ENCODE assay signal across 9 cellular contexts in the genomic region with DNA sequence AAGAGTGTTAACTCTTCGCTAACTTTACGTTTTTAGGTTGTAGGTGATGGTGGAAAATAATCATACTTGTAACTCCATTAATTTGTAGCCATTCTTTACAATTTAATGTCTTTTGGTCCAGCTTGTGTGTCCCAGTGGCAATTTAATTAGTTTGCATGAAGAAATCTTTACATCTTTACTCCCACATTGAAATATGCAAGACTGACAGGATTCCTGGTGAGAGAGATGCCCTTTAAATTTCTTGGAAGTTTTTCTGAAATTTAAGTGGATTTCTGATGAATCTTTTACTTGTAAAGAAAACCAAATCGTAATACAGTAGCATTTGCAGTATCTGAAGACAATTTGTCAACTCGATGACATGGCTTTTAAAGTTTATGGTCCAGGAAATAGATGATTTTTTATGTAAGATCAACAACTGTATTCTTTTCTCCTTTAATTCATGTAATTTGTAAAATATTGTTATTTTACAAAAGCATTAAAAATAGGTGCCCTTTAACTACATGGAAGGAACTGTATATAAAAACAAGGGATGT. TPM values are rescaled to one million over a fixed set of nuclear protein-coding genes. Genes with fewer than 3 reads are reported as not detected.
DNase-seq lines count a peak whose midpoint lies in the region; ATAC-seq and TF ChIP-seq lines count a peak whose summit lies in the region.
"Had no signal": no experiment of that assay in that cellular context is flagged by ENCODE, and none has a peak within 500 bp of the region (broad histone marks: within the 10 kb centered on the region; RNA-seq: fewer than 3 reads in every experiment).

No MANE protein-coding gene starts in this region.

- peaks cover 25 to 39% (median 30%) of the 10 kb centered on the region in 3 donors for H3K4me1 Mint-ChIP-seq in naive B cell

- H3K9me3 ChIP-seq in Loucy (ENCODE audit: insufficient read depth, low read depth, low read length), result no peaks in the 10 kb centered on the region

- no peaks in the 10 kb centered on the region for H3K27me3 Mint-ChIP-seq in naive B cell

- no peaks in the 10 kb centered on the region for H3K36me3 Mint-ChIP-seq in naive B cell

- H3F3A ChIP-seq in Loucy (ENCODE audit: low read depth), result no peaks in the 10 kb centered on the region

- H3K4me3 ChIP-seq in ACC112 (ENCODE audit: low read depth, low read length), result peak overlapping the region; percentile 84
- H3K4me3 ChIP-seq in Loucy (ENCODE audit: low read length, poor library complexity, severe bottlenecking), result peak overlapping the region; percentile 77

- H3K9ac ChIP-seq in Loucy (ENCODE audit: low read depth, low read length, poor library complexity, severe bottlenecking), result peak overlapping the region; percentile 75

- no peaks in the 10 kb centered on the region for H3K9me3 Mint-ChIP-seq in naive B cell

- peak overlapping the region; percentile 90 for H3K4me2 ChIP-seq in Loucy (ENCODE audit: low read depth, low read length, poor library complexity, severe bottlenecking)

- H3K27me3 ChIP-seq in ACC112 (ENCODE audit: insufficient read depth, low read length) (no peaks in the 10 kb centered on the region), Loucy (ENCODE audit: insufficient read depth, low read length, poor library complexity, severe bottlenecking) (no peaks in the 10 kb centered on the region)

- TF ChIP-seq CTCF in Loucy (conservative IDR thresholded peaks at IDR 0.05; ENCODE audit: low read length), result no peak

- DNase-seq in cerebellar cortex (ENCODE audit: low spot score) (peak; percentile 4), naive B cell (no peak), DMS79 treated with DMSO at 0.1 percent for 48 hours (lab: John Stamatoyannopoulos, UW) (no peak), DMS 273 (lab: John Stamatoyannopoulos, UW; ENCODE audit: unreplicated experiment) (no peak), NCI-H1092 treated with DMSO at 0.1 percent for 48 hours (lab: John Stamatoyannopoulos, UW) (no peak)
- DNase-seq: DMS79 had no signal

- H3K4me3 Mint-ChIP-seq in naive B cell, result peak overlapping the region in 6 of 8 donors; percentile 81 to 96 (median 87)

- H4K20me1 ChIP-seq in Loucy (ENCODE audit: insufficient read depth, low read length, poor library complexity, severe bottlenecking), result peaks cover 63% of the 10 kb centered on the region

- H3K36me3 ChIP-seq in ACC112 (ENCODE audit: insufficient read depth, low read length) (no peaks in the 10 kb centered on the region), Loucy (ENCODE audit: insufficient read depth, low read length) (no peaks in the 10 kb centered on the region)

- no peak overlapping the region for H3K27ac ChIP-seq in ACC112 (ENCODE audit: low read depth, low read length)

- H3K27ac Mint-ChIP-seq in naive B cell, result no peak overlapping the region

- H2AFZ ChIP-seq in ACC112 (ENCODE audit: low read length, unreplicated experiment) (no peak overlapping the region), Loucy (ENCODE audit: low read length) (no peak overlapping the region)

- H3K79me2 ChIP-seq in ACC112 (ENCODE audit: control insufficient read depth, insufficient read depth, low read length, unreplicated experiment), result peaks cover 3% of the 10 kb centered on the region
- H3K79me2 ChIP-seq in Loucy (ENCODE audit: insufficient read depth, low read length), result peaks cover 74% of the 10 kb centered on the region

- peaks cover 21% of the 10 kb centered on the region for H3K4me1 ChIP-seq in ACC112 (ENCODE audit: control insufficient read depth, insufficient read depth, low read length, unreplicated experiment)
- H3K4me1 ChIP-seq in Loucy (ENCODE audit: insufficient read depth, low read length, poor library complexity, severe bottlenecking), result peaks cover 58% of the 10 kb centered on the region

- no peaks in the 10 kb centered on the region for H3K9me2 ChIP-seq in Loucy (replicated peaks; ENCODE audit: low read depth, low read length)

- no peak for ATAC-seq in naive B cell (ENCODE audit: low read depth in 2 of 2)
- ATAC-seq in GM18519 (IDR thresholded peaks at IDR 0.05; ENCODE audit: low FRiP score, unreplicated experiment), result no peak

RNA-seq across cellular contexts. Expression of gene PHLPP1, which starts 3.0 kb away (rescaled TPM):
- polyA plus RNA-seq in naive B cell (ENCODE audit: low read depth in 6 of 6), result 1 to 10 TPM in 2 of 6 donors, under 1 TPM in 4; 0.16 to 1.6 (median 0.59) TPM
